Comparison of ENCODE assay signal across 8 cellular contexts in the genomic region with DNA sequence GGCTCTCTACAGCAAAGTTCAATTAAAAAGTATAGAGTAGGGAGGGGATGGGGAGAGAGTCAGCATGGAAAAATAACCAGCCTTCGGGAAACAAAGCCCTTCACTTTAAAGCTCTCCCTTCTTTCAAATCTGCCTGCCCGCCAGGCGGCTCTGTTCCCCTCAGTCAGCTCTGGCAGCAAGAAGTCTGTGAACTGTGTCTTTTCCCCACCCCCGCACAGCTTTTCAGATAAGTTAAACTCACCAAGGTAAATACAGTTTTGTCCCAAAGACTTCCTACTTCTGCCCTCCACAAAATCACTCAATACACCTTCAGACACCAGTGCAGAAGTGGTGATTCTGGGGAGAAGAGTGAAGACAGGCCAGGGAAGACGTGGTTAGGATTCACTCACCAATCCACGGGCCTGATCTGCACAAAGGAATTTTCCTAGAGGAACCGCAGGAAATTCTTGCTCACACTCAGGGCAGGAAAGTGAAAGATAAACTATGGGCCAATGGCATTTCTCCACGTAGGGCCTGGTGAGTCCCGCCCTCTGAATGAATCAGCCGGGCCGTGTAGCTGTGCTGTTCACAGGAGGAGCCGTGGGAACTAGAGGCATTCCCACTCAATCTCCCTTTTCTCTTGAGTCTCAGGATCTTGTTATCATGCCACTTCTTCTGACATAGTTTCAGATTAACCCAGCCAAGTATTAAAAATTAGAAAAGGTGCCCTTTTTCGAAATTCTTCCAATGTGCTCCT. TPM values are rescaled to one million over a fixed set of nuclear protein-coding genes. Genes with fewer than 3 reads are reported as not detected.
DNase-seq lines count a peak whose midpoint lies in the region; ATAC-seq and TF ChIP-seq lines count a peak whose summit lies in the region.

A gene with protein sequence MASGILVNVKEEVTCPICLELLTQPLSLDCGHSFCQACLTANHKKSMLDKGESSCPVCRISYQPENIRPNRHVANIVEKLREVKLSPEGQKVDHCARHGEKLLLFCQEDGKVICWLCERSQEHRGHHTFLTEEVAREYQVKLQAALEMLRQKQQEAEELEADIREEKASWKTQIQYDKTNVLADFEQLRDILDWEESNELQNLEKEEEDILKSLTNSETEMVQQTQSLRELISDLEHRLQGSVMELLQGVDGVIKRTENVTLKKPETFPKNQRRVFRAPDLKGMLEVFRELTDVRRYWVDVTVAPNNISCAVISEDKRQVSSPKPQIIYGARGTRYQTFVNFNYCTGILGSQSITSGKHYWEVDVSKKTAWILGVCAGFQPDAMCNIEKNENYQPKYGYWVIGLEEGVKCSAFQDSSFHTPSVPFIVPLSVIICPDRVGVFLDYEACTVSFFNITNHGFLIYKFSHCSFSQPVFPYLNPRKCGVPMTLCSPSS (minus strand): TSS at position 448 of the 736 bp plus-strand sequence. CDS start 4,897 bp downstream, outside the sequence.

- peak within 1 kb of the TSS; percentile 74 for H2BK120ac ChIP-seq in mesendoderm (ENCODE audit: low read depth, low read length)

- in situ Hi-C loops in GM13977 (cut with MboI; ENCODE audit: low pct_unique_long_range_greater_than_20kb, low sequenced_read_pairs, unreplicated experiment): no loop called here

- H3K4me2 ChIP-seq in mesendoderm (ENCODE audit: low read length): peak within 1 kb of the TSS; percentile 39

- WGBS in mesendoderm (ENCODE audit: extremely low coverage, insufficient coverage, low lambda C conversion rate): no CpG with 5 or more reads among the region's 13 CpGs

- peak within 1 kb of the TSS; percentile 72 for H3K56ac ChIP-seq in mesendoderm (ENCODE audit: low read length)

- H3K79me1 ChIP-seq in mesendoderm (ENCODE audit: low read length): peaks cover 1% of the 10 kb centered on the region

- no peak within 1 kb of the TSS for H4K8ac ChIP-seq in mesendoderm (ENCODE audit: low read depth, low read length)

- peak within 1 kb of the TSS; percentile 90 for H3K18ac ChIP-seq in mesendoderm (ENCODE audit: low read length)

- peak within 1 kb of the TSS; percentile 70 for H3K4ac ChIP-seq in mesendoderm (ENCODE audit: low read depth, low read length)

- H3K27me3 ChIP-seq in endocrine pancreas (ENCODE audit: control insufficient read depth, insufficient read depth, low read length): no peaks in the 10 kb centered on the region
- no peaks in the 10 kb centered on the region for H3K27me3 ChIP-seq in mesendoderm (ENCODE audit: insufficient read depth, low read length, poor library complexity)

- H3K36me3 ChIP-seq in endocrine pancreas (ENCODE audit: control insufficient read depth, insufficient read depth, low read length): no peaks in the 10 kb centered on the region
- no peaks in the 10 kb centered on the region for H3K36me3 ChIP-seq in mesendoderm (ENCODE audit: control insufficient read depth, insufficient read depth, low read length)

- peak within 1 kb of the TSS; percentile 48 for H3K9ac ChIP-seq in endocrine pancreas (ENCODE audit: control insufficient read depth, insufficient read depth, low read length)
- H3K9ac ChIP-seq in mesendoderm (ENCODE audit: low read length): peak within 1 kb of the TSS; percentile 53

- H3K4me1 ChIP-seq in endocrine pancreas (ENCODE audit: control insufficient read depth, insufficient read depth, low read length) (no peaks in the 10 kb centered on the region), mesendoderm (ENCODE audit: control insufficient read depth, low read depth, low read length) (no peaks in the 10 kb centered on the region)

- TF ChIP-seq CTCF in GM13977 (IDR thresholded peaks at IDR 0.05; ENCODE audit: extremely low read depth, insufficient read depth, missing control alignments): peak; percentile 71

- H3K4me3 ChIP-seq in endocrine pancreas (ENCODE audit: control insufficient read depth, insufficient read depth, low read length): peak within 1 kb of the TSS; percentile 62
- peak within 1 kb of the TSS; percentile 4 for H3K4me3 ChIP-seq in mesendoderm (ENCODE audit: low read length)

- H2BK15ac ChIP-seq in mesendoderm (replicated peaks; ENCODE audit: low read depth): peak within 1 kb of the TSS; percentile 25

- peak; percentile 87 for DNase-seq in GM13977 (ENCODE audit: low spot score)
- peak; percentile 26 for DNase-seq in NCI-H774 (lab: John Stamatoyannopoulos, UW)
- DNase-seq in activated CD8-positive, alpha-beta memory T cell treated with anti-CD3 and anti-CD28 coated beads for 4 hours (ENCODE audit: low read depth in 2 of 2): peak; percentile 65 to 75
- peak; percentile 98 for DNase-seq in mesendoderm
- DNase-seq in stimulated activated CD8-positive, alpha-beta memory T cell treated with anti-CD3 and anti-CD28 coated beads, Interleukin-15, amount 100 ng/mL, for 24 hours (ENCODE audit: low read depth): peak; percentile 27
- no peak for DNase-seq in NCI-H345 treated with DMSO at 0.1 percent for 48 hours (lab: John Stamatoyannopoulos, UW; ENCODE audit: unreplicated experiment)

- no peak within 1 kb of the TSS for H3K23ac ChIP-seq in mesendoderm (ENCODE audit: low read length)

- peak within 1 kb of the TSS; percentile 69 for H3K27ac ChIP-seq in mesendoderm (ENCODE audit: low read depth, low read length)

- H4K5ac ChIP-seq in mesendoderm (ENCODE audit: low read length): no peak within 1 kb of the TSS

- no peak within 1 kb of the TSS for H2BK5ac ChIP-seq in mesendoderm (ENCODE audit: low read length)

- no peak within 1 kb of the TSS for H2AK5ac ChIP-seq in mesendoderm (ENCODE audit: low read length)

- no peaks in the 10 kb centered on the region for H3K79me2 ChIP-seq in mesendoderm (ENCODE audit: control insufficient read depth, insufficient read depth, low read length)

- H3K9me3 ChIP-seq in endocrine pancreas (ENCODE audit: control insufficient read depth, low read length): no peaks in the 10 kb centered on the region

- ATAC-seq in HG02763 (IDR thresholded peaks at IDR 0.05; ENCODE audit: unreplicated experiment): peak; percentile 72

RNA-seq across cellular contexts. Expression of the gene that starts here (rescaled TPM):
- 21.1 TPM for polyA plus RNA-seq in mesendoderm (2013, experiment 1 of 2)
- 21.2 TPM for polyA plus RNA-seq in mesendoderm (2013, experiment 2 of 2)
